In the genomic region with DNA sequence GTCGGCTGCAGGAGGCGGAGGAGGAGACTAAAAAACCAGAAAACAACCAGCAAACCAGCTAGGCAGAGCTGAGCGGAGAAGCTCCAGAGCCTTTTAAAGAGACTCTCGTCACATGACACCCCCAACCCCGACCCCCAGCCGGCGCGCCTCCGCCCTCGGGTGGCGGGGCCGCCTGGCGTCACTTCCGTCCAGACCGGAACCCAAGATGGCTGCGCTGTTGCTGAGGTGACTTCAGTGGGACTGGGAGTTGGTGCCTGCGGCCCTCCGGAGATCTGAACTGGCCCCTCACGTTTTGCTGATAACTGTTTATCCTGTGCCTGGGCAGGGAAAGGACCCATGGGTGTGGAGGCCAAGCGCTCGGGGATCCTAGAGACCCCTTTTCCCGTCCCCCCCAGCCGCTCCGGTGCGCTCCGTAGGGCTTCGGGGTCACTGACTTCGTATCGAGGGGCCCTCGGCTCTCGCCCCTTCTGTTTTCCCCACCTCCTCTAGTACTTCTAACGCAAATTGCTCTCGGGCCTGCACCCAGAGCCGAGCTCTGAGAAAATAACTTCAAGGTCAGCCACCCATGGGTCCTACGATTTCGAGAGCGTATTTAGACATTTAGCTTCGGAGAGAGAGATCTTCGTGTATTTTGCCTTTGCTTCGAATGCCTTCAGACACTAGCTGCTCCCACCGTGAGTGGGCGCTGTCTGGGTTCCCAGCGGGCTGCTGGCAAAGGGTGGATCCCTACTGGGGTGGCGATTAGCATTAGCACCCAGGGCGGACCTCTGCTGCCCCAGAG, we compare ENCODE assay signal across 8 cellular contexts. TPM values are rescaled to one million over a fixed set of nuclear protein-coding genes. Genes with fewer than 3 reads are reported as not detected.
DNase-seq lines count a peak whose midpoint lies in the region; ATAC-seq and TF ChIP-seq lines count a peak whose summit lies in the region.

A gene with protein sequence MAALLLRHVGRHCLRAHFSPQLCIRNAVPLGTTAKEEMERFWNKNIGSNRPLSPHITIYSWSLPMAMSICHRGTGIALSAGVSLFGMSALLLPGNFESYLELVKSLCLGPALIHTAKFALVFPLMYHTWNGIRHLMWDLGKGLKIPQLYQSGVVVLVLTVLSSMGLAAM (plus strand): TSS at position 181 of the 781 bp plus-strand sequence. CDS start 25 bp downstream, at position 206.

- peak in 3 of 4 donors; percentile 16 to 22 (median 17) for TF ChIP-seq CTCF in right lobe of liver (IDR thresholded peaks at IDR 0.05)

- H3K4me3 ChIP-seq in duodenal mucosa (ENCODE audit: low read depth in 1 of 2, low read length in 2 of 2) = peak within 1 kb of the TSS; percentile 89 to 92
- H3K4me3 ChIP-seq in right lobe of liver = peak within 1 kb of the TSS; percentile 89 to 99 (median 96)

- peak within 1 kb of the TSS; percentile 93 for H3K27ac Mint-ChIP-seq in activated CD4-positive, alpha-beta memory T cell treated with anti-CD3 and anti-CD28 coated beads for 36 hours

- H3K27me3 Mint-ChIP-seq in activated CD4-positive, alpha-beta memory T cell treated with anti-CD3 and anti-CD28 coated beads for 36 hours = no peaks in the 10 kb centered on the region

- peaks cover 2% of the 10 kb centered on the region for H3K36me3 Mint-ChIP-seq in activated CD4-positive, alpha-beta memory T cell treated with anti-CD3 and anti-CD28 coated beads for 36 hours

- under 1% methylated on average over 32 of the region's 45 CpGs for WGBS in right lobe of liver (ENCODE audit: insufficient coverage, low coverage, low lambda C conversion rate, missing lambda C conversion rate)

- H3K27me3 ChIP-seq in duodenal mucosa (ENCODE audit: control insufficient read depth in 1 of 2, insufficient read depth in 2 of 2, low read length in 2 of 2) (no peaks in the 10 kb centered on the region), right lobe of liver (no peaks in the 10 kb centered on the region)

- H3K36me3 ChIP-seq in duodenal mucosa (ENCODE audit: control insufficient read depth in 1 of 2, insufficient read depth in 2 of 2, low read length in 2 of 2) (no peaks in the 10 kb centered on the region), right lobe of liver (no peaks in the 10 kb centered on the region)

- TF ChIP-seq POLR2A in right lobe of liver (IDR thresholded peaks at IDR 0.05) = peak; percentile 79

- CTCF ChIA-PET in activated CD4-positive, alpha-beta memory T cell treated with anti-CD3 and anti-CD28 coated beads for 36 hours (lab: Charles Lee) = interaction anchor here (1.0 to 2.8 kb wide), 6 partner anchors 12 to 112 kb away, joined by 3 to 18 read pairs (median 4); a partner anchor contains a TSS

- DNase-seq in CD1c-positive myeloid dendritic cell (ENCODE audit: extremely low spot score) (peak; percentile 95), NCI-H774 (lab: John Stamatoyannopoulos, UW) (peak; percentile 87), right lobe of liver (peak; percentile 90 to 95 (median 93))
- peak; percentile 92 for DNase-seq in activated CD4-positive, alpha-beta memory T cell treated with anti-CD3 and anti-CD28 coated beads for 36 hours
- peak; percentile 82 to 87 for DNase-seq in stimulated activated CD4-positive, alpha-beta T cell treated with anti-CD3 and anti-CD28 coated beads, Interleukin-4, amount 100 ng/mL, for 4 hours

- H3K4me3 Mint-ChIP-seq in activated CD4-positive, alpha-beta memory T cell treated with anti-CD3 and anti-CD28 coated beads for 36 hours = peak within 1 kb of the TSS; percentile 96

- peak within 1 kb of the TSS; percentile 99 for H3K9ac ChIP-seq in duodenal mucosa (ENCODE audit: low read depth in 1 of 2, low read length in 2 of 2)

- peak; percentile 97 for ATAC-seq in GM19328 (IDR thresholded peaks at IDR 0.05; ENCODE audit: unreplicated experiment)
- peak; percentile 90 for ATAC-seq in HG03520 (IDR thresholded peaks at IDR 0.05; ENCODE audit: unreplicated experiment)
- peak; percentile 96 to 99 (median 98) for ATAC-seq in right lobe of liver

- H3K9me3 ChIP-seq in duodenal mucosa (ENCODE audit: control insufficient read depth in 1 of 2, low read length in 2 of 2) = no peaks in the 10 kb centered on the region
- no peaks in the 10 kb centered on the region for H3K9me3 ChIP-seq in right lobe of liver

- intact Hi-C loops in activated CD4-positive, alpha-beta memory T cell treated with anti-CD3 and anti-CD28 coated beads for 36 hours (cut with micrococcal nuclease) = loop anchor here (1.0 to 5.0 kb wide), 5 partner anchors 8 to 197 kb away; a partner anchor contains a TSS
- intact Hi-C loops in right lobe of liver (cut with DNase I) = no loop called here

- peaks cover 17 to 23% of the 10 kb centered on the region in 2 donors for H3K4me1 ChIP-seq in duodenal mucosa (ENCODE audit: control insufficient read depth in 1 of 2, insufficient read depth in 2 of 2, low read length in 2 of 2)
- peaks cover 0 to 19% (median 9%) of the 10 kb centered on the region in 4 donors for H3K4me1 ChIP-seq in right lobe of liver

- POLR2A ChIA-PET in activated CD4-positive, alpha-beta memory T cell treated with anti-CD3 and anti-CD28 coated beads for 36 hours (lab: Charles Lee) = interaction anchor here (0.9 to 2.4 kb wide), 3 partner anchors 9 to 113 kb away, joined by 3 to 13 read pairs (median 3); a partner anchor contains a TSS

- peaks cover 18% of the 10 kb centered on the region for H3K4me1 Mint-ChIP-seq in activated CD4-positive, alpha-beta memory T cell treated with anti-CD3 and anti-CD28 coated beads for 36 hours (ENCODE audit: low read depth)

- H3K9me3 Mint-ChIP-seq in activated CD4-positive, alpha-beta memory T cell treated with anti-CD3 and anti-CD28 coated beads for 36 hours = no peaks in the 10 kb centered on the region

- H3K27ac ChIP-seq in duodenal mucosa (ENCODE audit: low read depth, low read length) (peak within 1 kb of the TSS; percentile 78), right lobe of liver (peak within 1 kb of the TSS; percentile 95 to 98 (median 97))

RNA-seq across cellular contexts. Expression of the gene that starts here (rescaled TPM):
- 100 to 1,000 TPM; 212 to 215 TPM for total RNA-seq in activated CD4-positive, alpha-beta memory T cell treated with anti-CD3 and anti-CD28 coated beads for 36 hours
- total RNA-seq in right lobe of liver = 100 to 1,000 TPM; 167 to 282 (median 235) TPM

Comparison
In these comparisons a context has a peak if more than half of its experiments do, and no peak if none do; other contexts are left out.
1. Peak in every context shown above with its lines: DNase-seq, ATAC-seq, H3K4me3 ChIP-seq and H3K27ac ChIP-seq.